Comparison of ENCODE assay signal across 7 cellular contexts in the genomic region with DNA sequence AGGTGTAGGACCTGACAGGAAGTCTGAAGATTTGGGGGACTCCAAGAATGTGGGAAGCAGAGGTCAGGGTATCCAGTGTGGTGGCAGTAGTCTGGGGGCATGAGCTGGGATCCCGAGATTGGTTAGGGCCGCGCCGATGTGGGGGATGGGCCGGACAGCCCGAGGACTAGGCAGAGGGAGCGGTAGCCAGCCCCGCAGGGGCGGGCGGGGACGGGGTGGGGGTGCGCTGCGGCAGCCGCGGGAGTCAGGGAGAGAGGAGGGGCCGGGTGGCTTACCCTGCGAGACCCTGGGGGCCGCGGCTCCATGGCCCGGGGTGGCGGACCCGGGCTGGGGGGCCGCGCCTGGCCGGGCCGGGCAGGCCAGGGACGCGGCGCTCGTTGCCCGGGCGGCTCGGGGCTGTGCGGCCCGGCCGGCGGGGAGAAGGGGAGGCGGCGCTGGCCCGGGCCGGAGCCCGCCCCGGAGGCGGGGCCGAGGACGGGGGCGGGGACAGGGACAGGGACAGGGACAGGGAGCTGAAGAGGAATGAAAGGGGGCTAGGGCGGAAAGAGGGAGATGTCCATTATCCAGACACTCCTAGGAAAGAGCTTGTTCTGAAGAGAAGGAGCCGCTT. TPM values are rescaled to one million over a fixed set of nuclear protein-coding genes. Genes with fewer than 3 reads are reported as not detected.
DNase-seq lines count a peak whose midpoint lies in the region; ATAC-seq, FAIRE-seq and TF ChIP-seq lines count a peak whose summit lies in the region.

No MANE protein-coding gene starts in this region.

- ATAC-seq in K562, result peak; percentile 96
- ATAC-seq in HG02759 (IDR thresholded peaks at IDR 0.05; ENCODE audit: unreplicated experiment), result no peak

- H3K79me2 ChIP-seq in K562 (ENCODE audit: control insufficient read depth, insufficient read depth, low read length), result peaks cover 54% of the 10 kb centered on the region

- DNase-seq in G401 (ENCODE audit: low spot score), result peak; percentile 59
- DNase-seq in NCI-H146 treated with DMSO at 0.1 percent for 48 hours (lab: John Stamatoyannopoulos, UW; ENCODE audit: unreplicated experiment), result peak; percentile 35
- DNase-seq in K562 (ENCODE audit: extremely low read depth in 1 of 4, low spot score in 3 of 4), result peak; percentile 82 to 87 (median 86)
- DNase-seq in iPS-NIHi11 (ENCODE audit: low spot score), result peak; percentile 95
- peak; percentile 81 for DNase-seq in spleen
- DNase-seq in NOMO-1 treated with DMSO at 0.1 percent for 48 hours (lab: John Stamatoyannopoulos, UW; ENCODE audit: unreplicated experiment), result no peak

- H3K9me3 ChIP-seq in K562 (replicated peaks; ENCODE audit: control insufficient read depth, insufficient read depth, low read depth, low read length) (no peaks in the 10 kb centered on the region), spleen (no peaks in the 10 kb centered on the region)

- H3K4me3 ChIP-seq in K562 (peak overlapping the region; percentile 36), spleen (peak overlapping the region in 6 of 8 donors; percentile 23 to 65 (median 32))

- no peak for TF ChIP-seq EP300 in K562 (IDR thresholded peaks at IDR 0.05; ENCODE audit: low read length)

- peak overlapping the region; percentile 1 to 86; a peak in 3 of 4 replicates for H3K9ac ChIP-seq in K562 (ENCODE audit: insufficient read depth in 1 of 2, low read depth in 2 of 2, low read length in 2 of 2)

- peak overlapping the region; percentile 84 for H3K4me2 ChIP-seq in K562 (ENCODE audit: insufficient read depth, low read length)

- H3K4me1 ChIP-seq in K562 (replicated peaks in 1 of 2; ENCODE audit: control insufficient read depth in 2 of 2, insufficient read depth in 2 of 2, low read length in 2 of 2) (peaks cover 43 to 48% of the 10 kb centered on the region in 2 experiments; a peak in 4 of 5 replicates), spleen (peaks cover 2 to 69% (median 20%) of the 10 kb centered on the region in 6 donors)

- no peak for TF ChIP-seq RAD21 in K562 (CRISPR knock-in tag; conservative IDR thresholded peaks at IDR 0.05 in 1 of 2, IDR thresholded peaks at IDR 0.05 in 1 of 2)

- no TSS peak for BruUV-seq in K562 (replicated peaks; lab: Mats Ljungman, UMichigan)

- intact Hi-C loops in K562 (cut with micrococcal nuclease) (loop anchor here (1.0 kb wide), 2 partner anchors 10 to 15 kb away; no protein-coding TSS in a partner anchor), spleen (cut with DNase I; ENCODE audit: low total_unique reads) (no loop called here)

- POLR2A ChIA-PET in K562 (lab: Yijun Ruan, JAX), result interaction anchor here (0.8 to 1.7 kb wide), 8 partner anchors 9 to 172 kb away, joined by 3 to 11 read pairs (median 5); no protein-coding TSS in a partner anchor

- WGBS in K562 (ENCODE audit: insufficient coverage, low coverage, missing lambda C conversion rate), result under 1% methylated on average over 23 of the region's 49 CpGs
- 47 to 61% (median 57%) methylated on average over 33 to 49 of the region's 49 CpGs for WGBS in spleen, 5 donors

- peaks cover 12% of the 10 kb centered on the region for H4K20me1 ChIP-seq in K562 (replicated peaks; ENCODE audit: control insufficient read depth, insufficient read depth, low read length)

- H3K27ac ChIP-seq in K562 (ENCODE audit: extremely low read depth, low read depth, low read length), result peak overlapping the region; percentile 22; the same call in 2 of the 3 replicates
- peak overlapping the region in 4 of 8 donors; percentile 12 to 52 (median 24) for H3K27ac ChIP-seq in spleen

- CTCF ChIA-PET in K562 (lab: Yijun Ruan, JAX; ENCODE audit: low intra/inter-chr PET ratio), result interaction anchor here (0.7 to 3.8 kb wide), 12 partner anchors 10 to 394 kb away, joined by 3 to 50 read pairs (median 8); a partner anchor contains a TSS

- H3K27me3 ChIP-seq in K562 (ENCODE audit: control insufficient read depth in 2 of 2, insufficient read depth in 2 of 2, low read length in 2 of 2), result no peaks in the 10 kb centered on the region
- no peaks in the 10 kb centered on the region for H3K27me3 ChIP-seq in spleen (replicated peaks in 1 of 7)

- peaks cover 8% of the 10 kb centered on the region for H3K9me1 ChIP-seq in K562 (ENCODE audit: control insufficient read depth, insufficient read depth, low read length)

- no peak for FAIRE-seq in K562 (lab: Jason Lieb, UNC)

- H3K36me3 ChIP-seq in K562 (ENCODE audit: control insufficient read depth, insufficient read depth, low read length), result peaks cover 89% of the 10 kb centered on the region
- peaks cover 0 to under 1% (median 0%) of the 10 kb centered on the region in 6 donors for H3K36me3 ChIP-seq in spleen

- H2AFZ ChIP-seq in K562 (ENCODE audit: low read depth, low read length), result no peak overlapping the region

- in situ Hi-C loops in G401 (cut with HindIII; ENCODE audit: low sequenced_read_pairs), result no loop called here
- in situ Hi-C loops in K562 (cut with MboI), result no loop called here

- TF ChIP-seq CTCF in K562 (IDR thresholded peaks at IDR 0.05 in 2 of 3, conservative IDR thresholded peaks at IDR 0.05 in 1 of 3; ENCODE audit: insufficient read depth in 2 of 3, low read depth in 1 of 3, low read length in 3 of 3), result no peak
- no peak for TF ChIP-seq CTCF in spleen (IDR thresholded peaks at IDR 0.05 in 8 of 11, conservative IDR thresholded peaks at IDR 0.05 in 3 of 11)

- TF ChIP-seq POLR2A in K562 (conservative IDR thresholded peaks at IDR 0.05) (no peak), spleen (IDR thresholded peaks at IDR 0.05) (no peak)

RNA-seq across cellular contexts. Expression of a gene that starts 5.6 kb away (rescaled TPM):
- 6.0 and 8.6 TPM in 2 replicates for total RNA-seq in G401 (2014; rRNA removed; shearing (Covaris generic))
- total RNA-seq in K562 (2011; cell fraction: chromatin; rRNA removed; ENCODE audit: low replicate concordance), result 8.1 and 25.0 TPM in 2 replicates
- total RNA-seq in K562 (2011; cell fraction: nucleolus; rRNA removed), result 9.7 and 11.1 TPM in 2 replicates
- total RNA-seq in K562 (2011; cell fraction: nucleoplasm; rRNA removed), result 9.7 and 11.8 TPM in 2 replicates
- total RNA-seq in K562 (2014; rRNA removed) (15.9 and 17.7 TPM in 2 replicates), K562 (2014; rRNA removed; fragmentation: Illumina TruSeq; extraction: Trizol) (3.5 and 3.7 TPM in 2 replicates), K562 (2015; rRNA removed; fragmentation: Illumina TruSeq; extraction: Trizol) (5.9 and 8.7 TPM in 2 replicates), K562 (2021) (96.5 and 111 TPM in 2 replicates), spleen (10 to 100 TPM; 19.9 to 40.3 (median 27.2) TPM)
- polyA plus RNA-seq in K562 (2011; rRNA removed) (7.7 and 15.6 TPM in 2 replicates), K562 (2014; fragmentation: Illumina TruSeq; extraction: Trizol) (65.7 and 88.2 TPM in 2 replicates), K562 (2014; fragmentation: Nextera tagmentation; extraction: Ambion mirVana) (1 to 10 TPM; 1.0 TPM), K562 (2014; rRNA removed) (30.3 and 34.6 TPM in 2 replicates), spleen (10 to 100 TPM in 2 of 3 donors, 1 to 10 TPM in 1; 7.4 to 12.5 (median 12.4) TPM)
- 11.8 and 25.5 TPM in 2 replicates for polyA plus RNA-seq in K562 (2011; cell fraction: cytosol; rRNA removed)
- polyA plus RNA-seq in K562 (2011; cell fraction: nucleus; rRNA removed), result 15.0 and 32.1 TPM in 2 replicates
- 35.9 and 43.9 TPM in 2 replicates for polyA plus RNA-seq in K562 (2012)
- 4.7 and 6.3 TPM in 2 replicates for polyA minus RNA-seq in K562 (2011; rRNA and poly(A)+ RNA removed)
- 31.2 and 48.8 TPM in 2 replicates for polyA minus RNA-seq in K562 (2011; cell fraction: cytosol; rRNA and poly(A)+ RNA removed)
- 6.7 and 8.1 TPM in 2 replicates for polyA minus RNA-seq in K562 (2011; cell fraction: nucleus; rRNA and poly(A)+ RNA removed)

RNA-seq across cellular contexts. Expression of a gene that starts 14.6 kb away (rescaled TPM):
- total RNA-seq in G401 (2014; rRNA removed; shearing (Covaris generic)), result 1.0 TPM in 1 of 2 replicates, not detected in the other
- 0.48 and 1.8 TPM in 2 replicates for total RNA-seq in K562 (2011; cell fraction: chromatin; rRNA removed; ENCODE audit: low replicate concordance)
- total RNA-seq in K562 (2011; cell fraction: nucleolus; rRNA removed), result 0.13 and 0.17 TPM in 2 replicates
- 0.44 and 0.69 TPM in 2 replicates for total RNA-seq in K562 (2011; cell fraction: nucleoplasm; rRNA removed)
- total RNA-seq in K562 (2014; rRNA removed), result 0.16 TPM in 1 of 2 replicates, not detected in the other
- total RNA-seq in K562 (2014; rRNA removed; fragmentation: Illumina TruSeq; extraction: Trizol), result 0.11 TPM in 1 of 2 replicates, not detected in the other
- not detected in 2 replicates for total RNA-seq in K562 (2015; rRNA removed; fragmentation: Illumina TruSeq; extraction: Trizol)
- not detected in 2 replicates for total RNA-seq in K562 (2021)
- polyA plus RNA-seq in K562 (2011; rRNA removed), result 0.16 TPM in 1 of 2 replicates, not detected in the other
- not detected in 2 replicates for polyA plus RNA-seq in K562 (2011; cell fraction: cytosol; rRNA removed)
- polyA plus RNA-seq in K562 (2011; cell fraction: nucleus; rRNA removed), result 0.25 and 0.44 TPM in 2 replicates
- 0.07 and 0.47 TPM in 2 replicates for polyA plus RNA-seq in K562 (2012)
- polyA plus RNA-seq in K562 (2014; fragmentation: Illumina TruSeq; extraction: Trizol), result 0.10 TPM in 1 of 2 replicates, not detected in the other
- polyA plus RNA-seq in K562 (2014; fragmentation: Nextera tagmentation; extraction: Ambion mirVana), result under 1 TPM; 0.07 to 0.18 TPM
- polyA plus RNA-seq in K562 (2014; rRNA removed), result not detected in 2 replicates
- 0.12 TPM in 1 of 2 replicates, not detected in the other for polyA minus RNA-seq in K562 (2011; rRNA and poly(A)+ RNA removed)
- polyA minus RNA-seq in K562 (2011; cell fraction: cytosol; rRNA and poly(A)+ RNA removed), result not detected in 2 replicates
- 0.22 TPM in 1 of 2 replicates, not detected in the other for polyA minus RNA-seq in K562 (2011; cell fraction: nucleus; rRNA and poly(A)+ RNA removed)
- 10 to 100 TPM in 1 of 7 donors, 1 to 10 TPM in 5, under 1 TPM in 1; 0.97 to 12.5 (median 2.9) TPM for total RNA-seq in spleen
- polyA plus RNA-seq in spleen, result under 1 TPM; 0.35 to 0.47 (median 0.39) TPM

RNA-seq across cellular contexts. Expression of a gene that starts 40.2 kb away (rescaled TPM):
- 49.1 and 58.8 TPM in 2 replicates for total RNA-seq in G401 (2014; rRNA removed; shearing (Covaris generic))
- total RNA-seq in K562 (2011; cell fraction: chromatin; rRNA removed; ENCODE audit: low replicate concordance), result 326 and 672 TPM in 2 replicates
- 425 and 592 TPM in 2 replicates for total RNA-seq in K562 (2011; cell fraction: nucleolus; rRNA removed)
- 368 and 393 TPM in 2 replicates for total RNA-seq in K562 (2011; cell fraction: nucleoplasm; rRNA removed)
- 47.4 and 59.0 TPM in 2 replicates for total RNA-seq in K562 (2014; rRNA removed)
- total RNA-seq in K562 (2014; rRNA removed; fragmentation: Illumina TruSeq; extraction: Trizol), result 41.7 and 49.0 TPM in 2 replicates
- 33.7 and 34.5 TPM in 2 replicates for total RNA-seq in K562 (2015; rRNA removed; fragmentation: Illumina TruSeq; extraction: Trizol)
- total RNA-seq in K562 (2021), result 71.0 and 75.2 TPM in 2 replicates
- 55.5 and 114 TPM in 2 replicates for polyA plus RNA-seq in K562 (2011; rRNA removed)
- 44.7 and 52.4 TPM in 2 replicates for polyA plus RNA-seq in K562 (2011; cell fraction: cytosol; rRNA removed)
- 273 and 364 TPM in 2 replicates for polyA plus RNA-seq in K562 (2011; cell fraction: nucleus; rRNA removed)
- 58.8 and 103 TPM in 2 replicates for polyA plus RNA-seq in K562 (2012)
- polyA plus RNA-seq in K562 (2014; fragmentation: Illumina TruSeq; extraction: Trizol), result 82.1 and 82.8 TPM in 2 replicates
- polyA plus RNA-seq in K562 (2014; fragmentation: Nextera tagmentation; extraction: Ambion mirVana), result 1 to 10 TPM; 9.1 to 9.2 TPM
- polyA plus RNA-seq in K562 (2014; rRNA removed), result 34.0 and 36.0 TPM in 2 replicates
- polyA minus RNA-seq in K562 (2011; rRNA and poly(A)+ RNA removed), result 104 and 113 TPM in 2 replicates
- polyA minus RNA-seq in K562 (2011; cell fraction: cytosol; rRNA and poly(A)+ RNA removed), result 72.0 and 119 TPM in 2 replicates
- 150 and 186 TPM in 2 replicates for polyA minus RNA-seq in K562 (2011; cell fraction: nucleus; rRNA and poly(A)+ RNA removed)
- 10 to 100 TPM; 20.8 to 44.9 (median 36.3) TPM for total RNA-seq in spleen
- 1 to 10 TPM; 7.0 to 9.5 (median 9.1) TPM for polyA plus RNA-seq in spleen

RNA-seq across cellular contexts. Expression of a gene that starts 54.0 kb away (rescaled TPM):
- 219 and 225 TPM in 2 replicates for total RNA-seq in G401 (2014; rRNA removed; shearing (Covaris generic))
- total RNA-seq in K562 (2011; cell fraction: chromatin; rRNA removed; ENCODE audit: low replicate concordance), result 92.5 and 126 TPM in 2 replicates
- 75.9 and 83.9 TPM in 2 replicates for total RNA-seq in K562 (2011; cell fraction: nucleolus; rRNA removed)
- total RNA-seq in K562 (2011; cell fraction: nucleoplasm; rRNA removed), result 128 and 170 TPM in 2 replicates
- total RNA-seq in K562 (2014; rRNA removed) (137 and 157 TPM in 2 replicates), K562 (2014; rRNA removed; fragmentation: Illumina TruSeq; extraction: Trizol) (233 and 284 TPM in 2 replicates), K562 (2015; rRNA removed; fragmentation: Illumina TruSeq; extraction: Trizol) (142 and 156 TPM in 2 replicates), K562 (2021) (187 and 192 TPM in 2 replicates), spleen (10 to 100 TPM; 59.3 to 99.1 (median 92.8) TPM)
- polyA plus RNA-seq in K562 (2011; rRNA removed) (473 and 482 TPM in 2 replicates), K562 (2014; fragmentation: Illumina TruSeq; extraction: Trizol) (277 and 293 TPM in 2 replicates), K562 (2014; fragmentation: Nextera tagmentation; extraction: Ambion mirVana) (100 to 1,000 TPM; 437 to 487 TPM), K562 (2014; rRNA removed) (177 and 232 TPM in 2 replicates), spleen (10 to 100 TPM; 55.4 to 80.2 (median 76.4) TPM)
- 231 and 446 TPM in 2 replicates for polyA plus RNA-seq in K562 (2011; cell fraction: cytosol; rRNA removed)
- polyA plus RNA-seq in K562 (2011; cell fraction: nucleus; rRNA removed), result 125 and 220 TPM in 2 replicates
- 265 and 413 TPM in 2 replicates for polyA plus RNA-seq in K562 (2012)
- polyA minus RNA-seq in K562 (2011; rRNA and poly(A)+ RNA removed), result 329 and 369 TPM in 2 replicates
- 167 and 216 TPM in 2 replicates for polyA minus RNA-seq in K562 (2011; cell fraction: cytosol; rRNA and poly(A)+ RNA removed)
- 21.7 and 60.2 TPM in 2 replicates for polyA minus RNA-seq in K562 (2011; cell fraction: nucleus; rRNA and poly(A)+ RNA removed)
